8 cellular contexts compared by ENCODE assay signal in genomic region chr20:3846740-3847418, GRCh38. TPM values are rescaled to one million over a fixed set of nuclear protein-coding genes. Genes with fewer than 3 reads are reported as not detected.
DNase-seq lines count a peak whose midpoint lies in the region; ATAC-seq and TF ChIP-seq lines count a peak whose summit lies in the region.

MAVS (plus strand) TSS chr20:3846834; CDS start chr20:3854625, 7,791 bp downstream.

- peaks cover 18 to 37% (median 20%) of the 10 kb centered on the region in 3 donors for H3K4me1 Mint-ChIP-seq in CD8-positive, alpha-beta memory T cell
- H3K4me1 Mint-ChIP-seq in effector memory CD8-positive, alpha-beta T cell (ENCODE audit: low read depth in 2 of 2): peaks cover 19% of the 10 kb centered on the region in 2 donors

- CTCF ChIA-PET in CD8-positive, alpha-beta memory T cell (lab: Charles Lee): no interaction called here

- no peaks in the 10 kb centered on the region for H3K36me3 ChIP-seq in CD8-positive, alpha-beta memory T cell (ENCODE audit: insufficient read depth, low read length)
- H3K36me3 ChIP-seq in mesenchymal stem cell (ENCODE audit: control insufficient read depth in 1 of 2, insufficient read depth in 2 of 2, low read depth in 1 of 2, low read length in 2 of 2): peaks cover 5 to 16% of the 10 kb centered on the region in 2 experiments

- H3K9me3 ChIP-seq in CD8-positive, alpha-beta memory T cell (ENCODE audit: low read length): no peaks in the 10 kb centered on the region
- no peaks in the 10 kb centered on the region for H3K9me3 ChIP-seq in mesenchymal stem cell (ENCODE audit: control insufficient read depth, low read length)

- peak within 1 kb of the TSS; percentile 81 for H3K27ac ChIP-seq in CD8-positive, alpha-beta memory T cell (ENCODE audit: low read depth, low read length)
- H3K27ac ChIP-seq in HL-60 (replicated peaks) (peak within 1 kb of the TSS; percentile 89), mesenchymal stem cell (ENCODE audit: low read length, poor library complexity, severe bottlenecking) (peak within 1 kb of the TSS; percentile 48)

- no peaks in the 10 kb centered on the region for H3K27me3 Mint-ChIP-seq in CD8-positive, alpha-beta memory T cell
- no peaks in the 10 kb centered on the region for H3K27me3 Mint-ChIP-seq in effector memory CD8-positive, alpha-beta T cell

- under 1% methylated on average over 72 of the region's 72 CpGs for WGBS in mesenchymal stem cell

- H3K18ac ChIP-seq in mesenchymal stem cell (ENCODE audit: low read depth in 1 of 2, low read length in 2 of 2): peak within 1 kb of the TSS; percentile 88 to 96

- no peak for TF ChIP-seq CTCF in HL-60 (IDR thresholded peaks at IDR 0.05; ENCODE audit: insufficient read depth, low read length)

- H4K91ac ChIP-seq in mesenchymal stem cell (ENCODE audit: low read length): peak within 1 kb of the TSS; percentile 93

- H3K79me1 ChIP-seq in mesenchymal stem cell (replicated peaks; ENCODE audit: low read length, poor library complexity, severe bottlenecking): peaks cover 12% of the 10 kb centered on the region

- peak within 1 kb of the TSS; percentile 85 to 97 (median 90) for H3K4me3 Mint-ChIP-seq in CD8-positive, alpha-beta memory T cell
- peak within 1 kb of the TSS; percentile 88 to 90 for H3K4me3 Mint-ChIP-seq in effector memory CD8-positive, alpha-beta T cell

- H3K9ac ChIP-seq in mesenchymal stem cell (ENCODE audit: low read length): peak within 1 kb of the TSS; percentile 96

- peak within 1 kb of the TSS in 1 of 2 experiments; percentile 96 for H3K14ac ChIP-seq in mesenchymal stem cell (ENCODE audit: low read length in 2 of 2)

- POLR2A ChIA-PET in CD8-positive, alpha-beta memory T cell (lab: Charles Lee): no interaction called here

- peak within 1 kb of the TSS; percentile 95 for H4K8ac ChIP-seq in mesenchymal stem cell (ENCODE audit: low read length)

- peaks cover 0 to 10% (median 0%) of the 10 kb centered on the region in 3 donors for H3K36me3 Mint-ChIP-seq in CD8-positive, alpha-beta memory T cell
- H3K36me3 Mint-ChIP-seq in effector memory CD8-positive, alpha-beta T cell (ENCODE audit: insufficient read depth): peaks cover 16% of the 10 kb centered on the region

- peak within 1 kb of the TSS; percentile 54 for H2BK120ac ChIP-seq in mesenchymal stem cell (ENCODE audit: low read depth, low read length)

- peak within 1 kb of the TSS; percentile 4 for H2BK5ac ChIP-seq in mesenchymal stem cell (ENCODE audit: low read depth, low read length, poor library complexity, severe bottlenecking)

- peak within 1 kb of the TSS; percentile 84 to 97 (median 92) for H3K27ac Mint-ChIP-seq in CD8-positive, alpha-beta memory T cell
- peak within 1 kb of the TSS; percentile 94 for H3K27ac Mint-ChIP-seq in effector memory CD8-positive, alpha-beta T cell

- peak within 1 kb of the TSS; percentile 85 for H3K4me2 ChIP-seq in mesenchymal stem cell (ENCODE audit: low read length, poor library complexity, severe bottlenecking)

- no peaks in the 10 kb centered on the region for H3K27me3 ChIP-seq in CD8-positive, alpha-beta memory T cell (ENCODE audit: insufficient read depth, low read length, poor library complexity, severe bottlenecking)
- no peaks in the 10 kb centered on the region for H3K27me3 ChIP-seq in HL-60 (ENCODE audit: insufficient read depth, poor library complexity, severe bottlenecking)
- H3K27me3 ChIP-seq in mesenchymal stem cell (ENCODE audit: control insufficient read depth in 1 of 2, insufficient read depth in 1 of 2, low read length in 2 of 2): no peaks in the 10 kb centered on the region

- peak within 1 kb of the TSS; percentile 8 for H2AK5ac ChIP-seq in mesenchymal stem cell (ENCODE audit: low read length, severe bottlenecking)

- peak within 1 kb of the TSS; percentile 90 to 96 for H3K4ac ChIP-seq in mesenchymal stem cell (ENCODE audit: low read depth in 1 of 2, low read length in 2 of 2)

- peak within 1 kb of the TSS; percentile 61 to 69 for H2BK12ac ChIP-seq in mesenchymal stem cell (ENCODE audit: low read length in 2 of 2)

- peak within 1 kb of the TSS; percentile 91 for H3K4me3 ChIP-seq in CD8-positive, alpha-beta memory T cell (ENCODE audit: low read length)
- peak within 1 kb of the TSS; percentile 91 for H3K4me3 ChIP-seq in HL-60 (replicated peaks; ENCODE audit: insufficient read depth, low read length)
- H3K4me3 ChIP-seq in mesenchymal stem cell (ENCODE audit: insufficient read depth in 1 of 2, low read depth in 1 of 2, low read length in 2 of 2): peak within 1 kb of the TSS; percentile 90 to 95

- H3K23ac ChIP-seq in mesenchymal stem cell (ENCODE audit: low read length in 2 of 2): peak within 1 kb of the TSS in 1 of 2 experiments; percentile 63

- peak within 1 kb of the TSS; percentile 72 for H2AFZ ChIP-seq in mesenchymal stem cell (ENCODE audit: low read depth, low read length)

- no peaks in the 10 kb centered on the region for H3K9me3 Mint-ChIP-seq in CD8-positive, alpha-beta memory T cell
- no peaks in the 10 kb centered on the region for H3K9me3 Mint-ChIP-seq in effector memory CD8-positive, alpha-beta T cell

- DNase-seq in CD8-positive, alpha-beta memory T cell: peak; percentile 82 to 87 (median 83)
- DNase-seq in HL-60 (ENCODE audit: low read depth in 1 of 2, low spot score in 1 of 2): peak; percentile 83 to 86
- peak; percentile 72 to 87 for DNase-seq in NOMO-1 (lab: John Stamatoyannopoulos, UW; ENCODE audit: unreplicated experiment in 2 of 2)
- peak; percentile 67 to 71 (median 70) for DNase-seq in activated CD8-positive, alpha-beta memory T cell treated with anti-CD3 and anti-CD28 coated beads for 48 hours (ENCODE audit: low read depth in 2 of 3, low spot score in 2 of 3)
- peak; percentile 77 to 82 (median 81) for DNase-seq in effector memory CD8-positive, alpha-beta T cell
- DNase-seq in mesenchymal stem cell: peak; percentile 86
- DNase-seq in stimulated activated CD8-positive, alpha-beta memory T cell treated with anti-CD3 and anti-CD28 coated beads, Interleukin-12 subunit alpha, Interleukin-12 subunit beta, amount 100 ng/mL, for 24 hours (ENCODE audit: extremely low read depth): peak; percentile 74

- peak; percentile 87 for ATAC-seq in GM19455 (IDR thresholded peaks at IDR 0.05; ENCODE audit: unreplicated experiment)
- peak; percentile 93 for ATAC-seq in effector memory CD8-positive, alpha-beta T cell (replicated peaks)

- H2BK15ac ChIP-seq in mesenchymal stem cell (ENCODE audit: low read depth, poor library complexity, severe bottlenecking): peak within 1 kb of the TSS; percentile 44

- H3K4me1 ChIP-seq in CD8-positive, alpha-beta memory T cell (ENCODE audit: insufficient read depth, low read length): peaks cover 13% of the 10 kb centered on the region
- peaks cover 18% of the 10 kb centered on the region for H3K4me1 ChIP-seq in mesenchymal stem cell (ENCODE audit: control insufficient read depth, insufficient read depth, low read depth, low read length)

RNA-seq across cellular contexts. Expression of gene MAVS, which starts in this region (rescaled TPM):
- total RNA-seq in CD8-positive, alpha-beta memory T cell: 10 to 100 TPM; 34.3 to 34.8 TPM
- 8.1 TPM for polyA plus RNA-seq in CD8-positive, alpha-beta memory T cell
- polyA plus RNA-seq in mesenchymal stem cell (2013, experiment 1 of 2): 22.4 TPM
- polyA plus RNA-seq in mesenchymal stem cell (2013, experiment 2 of 2): 21.0 TPM

Comparison
In these comparisons a context has a peak if more than half of its experiments do, and no peak if none do; other contexts are left out.
1. Peak in every context shown above with its lines: DNase-seq, ATAC-seq, H3K4me3 ChIP-seq and H3K27ac ChIP-seq.